8 cellular contexts compared by ENCODE assay signal in the genomic region with DNA sequence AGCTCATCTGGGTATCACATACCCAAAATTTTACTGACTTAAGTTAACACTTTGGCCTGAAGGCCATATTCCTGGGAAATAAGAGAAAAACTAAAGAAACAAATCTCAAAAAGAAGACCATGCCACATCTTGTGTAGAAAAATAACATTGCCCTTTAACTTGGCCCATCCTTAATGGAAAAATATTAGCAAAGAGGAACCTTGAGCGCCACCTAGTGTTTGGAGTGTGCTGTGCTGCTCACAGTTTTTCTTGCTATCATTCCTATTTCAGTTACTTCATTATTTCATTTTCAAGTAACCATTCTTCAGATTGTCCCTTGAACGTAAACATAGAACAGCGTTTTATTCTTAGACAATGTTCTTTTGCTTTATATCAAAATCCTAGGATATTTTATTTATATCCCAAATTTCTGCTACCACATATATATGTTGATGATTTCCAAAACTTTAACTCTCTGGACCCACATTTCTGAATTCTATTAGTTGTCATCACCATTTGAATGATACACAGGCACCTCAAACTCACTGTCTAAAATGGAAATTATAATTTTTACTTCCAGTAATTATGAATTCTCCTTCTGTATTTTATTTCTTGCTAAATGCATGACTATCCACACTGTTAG.
DNase-seq lines count a peak whose midpoint lies in the region; ATAC-seq and TF ChIP-seq lines count a peak whose summit lies in the region.

No MANE protein-coding gene starts in this region.

- no peaks in the 10 kb centered on the region for H3K9me2 ChIP-seq in OCI-LY1 (ENCODE audit: low read depth, low read length)

- H3K36me3 Mint-ChIP-seq in activated T-helper 17 cell treated with anti-CD3 and anti-CD28 coated beads, Interleukin-2, amount 50 U/mL, for 72 hours (ENCODE audit: low read depth), result no peaks in the 10 kb centered on the region

- no peak overlapping the region for H3K9ac ChIP-seq in OCI-LY1 (ENCODE audit: low read length)

- H3F3A ChIP-seq in OCI-LY1 (ENCODE audit: insufficient read depth, low read length), result no peaks in the 10 kb centered on the region

- no peaks in the 10 kb centered on the region for H3K27me3 ChIP-seq in OCI-LY1 (ENCODE audit: insufficient read depth, low read length)

- H3K27ac ChIP-seq in OCI-LY1 (ENCODE audit: low read depth, low read length, poor library complexity, severe bottlenecking) (no peak overlapping the region), substantia nigra (ENCODE audit: low read depth, low read length, poor library complexity, severe bottlenecking) (no peak overlapping the region)

- no peaks in the 10 kb centered on the region for H3K79me2 ChIP-seq in OCI-LY1 (ENCODE audit: insufficient read depth, low read length)

- H2AFZ ChIP-seq in OCI-LY1 (ENCODE audit: low read length), result no peak overlapping the region

- no peak overlapping the region for H3K4me2 ChIP-seq in OCI-LY1 (ENCODE audit: low read length)

- DNase-seq in ELF-1 (ENCODE audit: low read depth, low spot score) (peak; percentile 48), brain pericyte (ENCODE audit: low read depth, low spot score) (peak; percentile 20), left kidney (ENCODE audit: low read depth, low spot score) (peak; percentile 80), substantia nigra (lab: John Stamatoyannopoulos, UW) (peak in 37 of 49 donors; percentile 1 to 49 (median 14))

- no peak overlapping the region for H3K27ac Mint-ChIP-seq in activated T-helper 17 cell treated with anti-CD3 and anti-CD28 coated beads, Interleukin-2, amount 50 U/mL, for 72 hours

- H4K20me1 ChIP-seq in OCI-LY1 (ENCODE audit: insufficient read depth, low read length), result no peaks in the 10 kb centered on the region

- H3K27me3 Mint-ChIP-seq in activated T-helper 17 cell treated with anti-CD3 and anti-CD28 coated beads, Interleukin-2, amount 50 U/mL, for 72 hours, result no peaks in the 10 kb centered on the region

- peak; percentile 90 for TF ChIP-seq CTCF in OCI-LY1 (IDR thresholded peaks at IDR 0.05; ENCODE audit: low read length)

- H3K4me1 Mint-ChIP-seq in activated T-helper 17 cell treated with anti-CD3 and anti-CD28 coated beads, Interleukin-2, amount 50 U/mL, for 72 hours, result no peaks in the 10 kb centered on the region

- no peaks in the 10 kb centered on the region for H3K36me3 ChIP-seq in OCI-LY1 (ENCODE audit: insufficient read depth, low read length)

- no peak overlapping the region for H3K4me3 ChIP-seq in OCI-LY1 (ENCODE audit: low read depth, low read length, poor library complexity, severe bottlenecking)

- no peaks in the 10 kb centered on the region for H3K4me1 ChIP-seq in OCI-LY1 (ENCODE audit: insufficient read depth, low read length, severe bottlenecking)

- no peaks in the 10 kb centered on the region for H3K9me3 ChIP-seq in OCI-LY1 (ENCODE audit: low read length)

- H3K4me3 Mint-ChIP-seq in activated T-helper 17 cell treated with anti-CD3 and anti-CD28 coated beads, Interleukin-2, amount 50 U/mL, for 72 hours, result no peak overlapping the region

- H3K9me3 Mint-ChIP-seq in activated T-helper 17 cell treated with anti-CD3 and anti-CD28 coated beads, Interleukin-2, amount 50 U/mL, for 72 hours, result no peaks in the 10 kb centered on the region

- ATAC-seq in GM19438 (IDR thresholded peaks at IDR 0.05; ENCODE audit: low read depth, unreplicated experiment), result peak; percentile 85
- ATAC-seq in HG03571 (IDR thresholded peaks at IDR 0.05; ENCODE audit: unreplicated experiment), result peak; percentile 76
- no peak for ATAC-seq in activated T-helper 17 cell treated with anti-CD3 and anti-CD28 coated beads, Interleukin-2, amount 50 U/mL, for 72 hours (replicated peaks)

Comparison
In these comparisons a context has a peak if more than half of its experiments do, and no peak if none do; other contexts are left out.
1. DNase-seq: peak in every context shown above with its lines; median percentile 80 in left kidney; 48 in ELF-1; 20 in brain pericyte; 14 in substantia nigra.